ENCODE assay signal across 1 cellular context in genomic region chr20:37295001-37295400, GRCh38.
TF ChIP-seq lines count a peak whose summit lies in the region.

No MANE protein-coding gene starts in this region.

TF ChIP-seq in HepG2, 621 proteins besides CTCF, POLR2A, EP300 and RAD21:
- TF ChIP-seq, protein P1, sequence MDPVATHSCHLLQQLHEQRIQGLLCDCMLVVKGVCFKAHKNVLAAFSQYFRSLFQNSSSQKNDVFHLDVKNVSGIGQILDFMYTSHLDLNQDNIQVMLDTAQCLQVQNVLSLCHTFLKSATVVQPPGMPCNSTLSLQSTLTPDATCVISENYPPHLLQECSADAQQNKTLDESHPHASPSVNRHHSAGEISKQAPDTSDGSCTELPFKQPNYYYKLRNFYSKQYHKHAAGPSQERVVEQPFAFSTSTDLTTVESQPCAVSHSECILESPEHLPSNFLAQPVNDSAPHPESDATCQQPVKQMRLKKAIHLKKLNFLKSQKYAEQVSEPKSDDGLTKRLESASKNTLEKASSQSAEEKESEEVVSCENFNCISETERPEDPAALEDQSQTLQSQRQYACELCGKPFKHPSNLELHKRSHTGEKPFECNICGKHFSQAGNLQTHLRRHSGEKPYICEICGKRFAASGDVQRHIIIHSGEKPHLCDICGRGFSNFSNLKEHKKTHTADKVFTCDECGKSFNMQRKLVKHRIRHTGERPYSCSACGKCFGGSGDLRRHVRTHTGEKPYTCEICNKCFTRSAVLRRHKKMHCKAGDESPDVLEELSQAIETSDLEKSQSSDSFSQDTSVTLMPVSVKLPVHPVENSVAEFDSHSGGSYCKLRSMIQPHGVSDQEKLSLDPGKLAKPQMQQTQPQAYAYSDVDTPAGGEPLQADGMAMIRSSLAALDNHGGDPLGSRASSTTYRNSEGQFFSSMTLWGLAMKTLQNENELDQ (CRISPR knock-in tag; IDR thresholded peaks at IDR 0.05; ENCODE audit: borderline replicate concordance) = no peak
- TF ChIP-seq TGIF2 (CRISPR knock-in tag; IDR thresholded peaks at IDR 0.05) = no peak
- TF ChIP-seq ZBTB7B (CRISPR knock-in tag; IDR thresholded peaks at IDR 0.05) = no peak
- no peak for TF ChIP-seq CEBPG (CRISPR knock-in tag; IDR thresholded peaks at IDR 0.05)
- no peak for TF ChIP-seq ZNF878 (CRISPR knock-in tag; IDR thresholded peaks at IDR 0.05)
- TF ChIP-seq, protein P2, sequence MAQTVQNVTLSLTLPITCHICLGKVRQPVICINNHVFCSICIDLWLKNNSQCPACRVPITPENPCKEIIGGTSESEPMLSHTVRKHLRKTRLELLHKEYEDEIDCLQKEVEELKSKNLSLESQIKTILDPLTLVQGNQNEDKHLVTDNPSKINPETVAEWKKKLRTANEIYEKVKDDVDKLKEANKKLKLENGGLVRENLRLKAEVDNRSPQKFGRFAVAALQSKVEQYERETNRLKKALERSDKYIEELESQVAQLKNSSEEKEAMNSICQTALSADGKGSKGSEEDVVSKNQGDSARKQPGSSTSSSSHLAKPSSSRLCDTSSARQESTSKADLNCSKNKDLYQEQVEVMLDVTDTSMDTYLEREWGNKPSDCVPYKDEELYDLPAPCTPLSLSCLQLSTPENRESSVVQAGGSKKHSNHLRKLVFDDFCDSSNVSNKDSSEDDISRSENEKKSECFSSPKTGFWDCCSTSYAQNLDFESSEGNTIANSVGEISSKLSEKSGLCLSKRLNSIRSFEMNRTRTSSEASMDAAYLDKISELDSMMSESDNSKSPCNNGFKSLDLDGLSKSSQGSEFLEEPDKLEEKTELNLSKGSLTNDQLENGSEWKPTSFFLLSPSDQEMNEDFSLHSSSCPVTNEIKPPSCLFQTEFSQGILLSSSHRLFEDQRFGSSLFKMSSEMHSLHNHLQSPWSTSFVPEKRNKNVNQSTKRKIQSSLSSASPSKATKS (CRISPR knock-in tag; IDR thresholded peaks at IDR 0.05) = no peak
- no peak for TF ChIP-seq ZFP41 (CRISPR knock-in tag; IDR thresholded peaks at IDR 0.05; ENCODE audit: borderline replicate concordance)
- no peak for TF ChIP-seq ZNF609 (CRISPR knock-in tag; IDR thresholded peaks at IDR 0.05; ENCODE audit: borderline replicate concordance)
- TF ChIP-seq ZNF556 (CRISPR knock-in tag; IDR thresholded peaks at IDR 0.05; ENCODE audit: borderline replicate concordance) = no peak
- TF ChIP-seq ZNF572 (CRISPR knock-in tag; IDR thresholded peaks at IDR 0.05) = no peak
- TF ChIP-seq ZNF563 (CRISPR knock-in tag; IDR thresholded peaks at IDR 0.05) = no peak
- TF ChIP-seq ZBTB37 (CRISPR knock-in tag; IDR thresholded peaks at IDR 0.05) = no peak
- no peak for TF ChIP-seq TCF12 (IDR thresholded peaks at IDR 0.05)
- no peak for TF ChIP-seq TCF12 (CRISPR knock-in tag; IDR thresholded peaks at IDR 0.05)
- TF ChIP-seq HHEX (CRISPR knock-in tag; IDR thresholded peaks at IDR 0.05) = no peak
